Comparison of ENCODE assay signal across 26 cellular contexts in genomic region chr7:550881-551614, GRCh38. TPM values are rescaled to one million over a fixed set of nuclear protein-coding genes. Genes with fewer than 3 reads are reported as not detected.
A peak's percentile ranks its signal among the peaks of the same experiment; 100 is the strongest.
DNase-seq lines count a peak whose midpoint lies in the region; ATAC-seq, FAIRE-seq and TF ChIP-seq lines count a peak whose summit lies in the region.
"Had no signal": no experiment of that assay in that cellular context is flagged by ENCODE, and none has a peak within 500 bp of the region (broad histone marks: within the 10 kb centered on the region; RNA-seq: fewer than 3 reads in every experiment).

No MANE protein-coding gene starts in this region.

- H2BK12ac ChIP-seq in H1 (ENCODE audit: low read depth, low read length), result no peak overlapping the region

- H2BK5ac ChIP-seq in H1 (ENCODE audit: low read depth, low read length), result no peak overlapping the region

- no peak overlapping the region for H3K27ac Mint-ChIP-seq in stimulated activated memory B cell treated with anti-CD40 and anti-IgM and Interleukin-4, amounts not matched to agents 10 μg/mL and 1 μg/mL and 100 μg/mL, for 72 hours
- H3K27ac Mint-ChIP-seq: CD4-positive, alpha-beta T cell had no signal

- no peaks in the 10 kb centered on the region for H3K4me1 Mint-ChIP-seq in stimulated activated memory B cell treated with anti-CD40 and anti-IgM and Interleukin-4, amounts not matched to agents 10 μg/mL and 1 μg/mL and 100 μg/mL, for 72 hours
- H3K4me1 Mint-ChIP-seq: CD14-positive monocyte; CD8-positive, alpha-beta memory T cell had no signal

- ATAC-seq in right cardiac atrium (no peak), left ventricle myocardium superior (no peak)
- peak; percentile 57 for ATAC-seq in stimulated activated memory B cell treated with anti-CD40 and anti-IgM and Interleukin-4, amounts not matched to agents 10 μg/mL and 1 μg/mL and 100 μg/mL, for 72 hours
- ATAC-seq: A549 had no signal

- no peaks in the 10 kb centered on the region for H3K9me3 Mint-ChIP-seq in stimulated activated memory B cell treated with anti-CD40 and anti-IgM and Interleukin-4, amounts not matched to agents 10 μg/mL and 1 μg/mL and 100 μg/mL, for 72 hours
- H3K9me3 Mint-ChIP-seq: CD4-positive, alpha-beta T cell had no signal

- H3K79me1 ChIP-seq in H1 (ENCODE audit: low read depth, low read length), result no peaks in the 10 kb centered on the region

- DNase-seq in right cardiac atrium (peak in 2 of 3 donors; percentile 40 to 58), left ventricle myocardium superior (no peak), HTR-8/SVneo (ENCODE audit: insufficient read length, low spot score) (no peak), H1 (ENCODE audit: low read depth in 1 of 2, low spot score in 2 of 2) (no peak), SK-N-DZ (ENCODE audit: low spot score) (no peak), activated gamma-delta T cell treated with Interleukin-2 at 50 U/mL for 16 hours (no peak)
- DNase-seq: 8988T; ACHN; AML-193; BE2C; CD4-positive, alpha-beta T cell; CD8-positive, alpha-beta memory T cell; DMS 273 treated with DMSO at 0.1 percent for 48 hours; DMS79; EL; GDM1; GOT3; H7; HCEC 1CT had no signal

- H4K91ac ChIP-seq in H1 (replicated peaks; ENCODE audit: insufficient read length, low read length), result no peak overlapping the region

- no peak for TF ChIP-seq RAD21 in H1 (IDR thresholded peaks at IDR 0.05 in 1 of 2, conservative IDR thresholded peaks at IDR 0.05 in 1 of 2; ENCODE audit: low read depth in 2 of 2, low read length in 2 of 2)

- no peak overlapping the region for H3K56ac ChIP-seq in H1 (replicated peaks; ENCODE audit: insufficient read length, low read depth, low read length)

- H3K18ac ChIP-seq in H1 (ENCODE audit: extremely low read depth, low read length), result no peak overlapping the region

- no peak overlapping the region for H2AK5ac ChIP-seq in H1 (ENCODE audit: low read depth, low read length)

- no peak overlapping the region for H3K4me3 ChIP-seq in right cardiac atrium (ENCODE audit: low read length)
- H3K4me3 ChIP-seq in H1 (ENCODE audit: extremely low read depth in 1 of 4, insufficient read depth in 2 of 4, low read depth in 3 of 4, low read length in 4 of 4), result no peak overlapping the region
- H3K4me3 ChIP-seq: A549; BLaER1 treated with 17β-estradiol and CSF1 and Interleukin-3, amounts not matched to agents 10 nM and 100 nM had no signal

- POLR2A ChIA-PET in H1 (lab: Charles Lee; ENCODE audit: partially characterized antibody), result no interaction called here

- peak overlapping the region; percentile 51; the same call in 1 of the 2 replicates for H4K8ac ChIP-seq in H1 (ENCODE audit: extremely low read depth, insufficient read depth, low read length)

- no peak overlapping the region for H2BK20ac ChIP-seq in H1 (ENCODE audit: low read length)

- TF ChIP-seq EP300 in H1 (IDR thresholded peaks at IDR 0.05; ENCODE audit: borderline replicate concordance in 1 of 2, low read depth in 2 of 2, low read length in 2 of 2), result no peak

- H3K4me3 Mint-ChIP-seq in stimulated activated memory B cell treated with anti-CD40 and anti-IgM and Interleukin-4, amounts not matched to agents 10 μg/mL and 1 μg/mL and 100 μg/mL, for 72 hours, result no peak overlapping the region
- H3K4me3 Mint-ChIP-seq: CD14-positive monocyte; CD4-positive, alpha-beta T cell; CD8-positive, alpha-beta memory T cell had no signal

- no peak overlapping the region for H3K4ac ChIP-seq in H1 (replicated peaks; ENCODE audit: insufficient read length, low read depth, low read length)

- H3K9ac ChIP-seq in H1 (replicated peaks in 1 of 4; ENCODE audit: extremely low read depth in 1 of 4, low read depth in 3 of 4, low read length in 3 of 4), result no peak overlapping the region
- H3K9ac ChIP-seq: BLaER1 treated with 17β-estradiol and CSF1 and Interleukin-3, amounts not matched to agents 10 nM and 100 nM had no signal

- TF ChIP-seq POLR2A in H1 (IDR thresholded peaks at IDR 0.05; ENCODE audit: control extremely low read depth in 1 of 2, low read depth in 2 of 2, low read length in 2 of 2), result no peak

- FAIRE-seq in HTR-8/SVneo (lab: Jason Lieb, UNC), result peak; percentile 16
- no peak for FAIRE-seq in H1 (lab: Jason Lieb, UNC)
- FAIRE-seq: A549, D721Med, GM12891, GM18507 had no signal

- H4K5ac ChIP-seq in H1 (ENCODE audit: insufficient read length, low read depth, low read length), result no peak overlapping the region

- H3K23me2 ChIP-seq in H1 (ENCODE audit: low read depth, low read length), result no peaks in the 10 kb centered on the region

- H3K27me3 Mint-ChIP-seq in stimulated activated memory B cell treated with anti-CD40 and anti-IgM and Interleukin-4, amounts not matched to agents 10 μg/mL and 1 μg/mL and 100 μg/mL, for 72 hours, result no peaks in the 10 kb centered on the region
- H3K27me3 Mint-ChIP-seq: CD4-positive, alpha-beta T cell; CD8-positive, alpha-beta memory T cell had no signal

- no peak overlapping the region for H3K14ac ChIP-seq in H1 (ENCODE audit: insufficient read length)

- H3K27ac ChIP-seq in right cardiac atrium (ENCODE audit: low read length) (no peak overlapping the region), H1 (ENCODE audit: low read depth, low read length) (no peak overlapping the region)
- H3K27ac ChIP-seq: A549; BLaER1 treated with 17β-estradiol and CSF1 and Interleukin-3, amounts not matched to agents 10 nM and 100 nM had no signal

- H3K4me2 ChIP-seq in H1 (ENCODE audit: insufficient read depth in 1 of 2, low read depth in 2 of 2, low read length in 2 of 2), result no peak overlapping the region
- H3K4me2 ChIP-seq: A549; BLaER1 treated with 17β-estradiol and CSF1 and Interleukin-3, amounts not matched to agents 10 nM and 100 nM had no signal

- H3K23ac ChIP-seq in H1 (ENCODE audit: insufficient read length), result no peak overlapping the region

- peaks cover 19% of the 10 kb centered on the region for H3K36me3 Mint-ChIP-seq in stimulated activated memory B cell treated with anti-CD40 and anti-IgM and Interleukin-4, amounts not matched to agents 10 μg/mL and 1 μg/mL and 100 μg/mL, for 72 hours
- H3K36me3 Mint-ChIP-seq: CD14-positive monocyte had no signal

- CTCF ChIA-PET in H1 (lab: Charles Lee; ENCODE audit: partially characterized antibody), result interaction anchor here (0.6 kb wide), 1 partner anchor 205 kb away, joined by 3 read pairs; no protein-coding TSS in a partner anchor

- H3K27me3 ChIP-seq in right cardiac atrium (ENCODE audit: control insufficient read depth, insufficient read depth) (no peaks in the 10 kb centered on the region), H1 (replicated peaks in 1 of 4; ENCODE audit: control insufficient read depth in 3 of 4, extremely low read depth in 1 of 4, insufficient read depth in 3 of 4, low read length in 3 of 4) (no peaks in the 10 kb centered on the region)
- H3K27me3 ChIP-seq: BE2C; BLaER1 treated with 17β-estradiol and CSF1 and Interleukin-3, amounts not matched to agents 10 nM and 100 nM had no signal

- no peak overlapping the region for H2AFZ ChIP-seq in H1 (ENCODE audit: low read length)

- no peak for TF ChIP-seq CTCF in H1 (IDR thresholded peaks at IDR 0.05; ENCODE audit: control extremely low read depth in 1 of 3, insufficient read depth in 1 of 3, low read depth in 1 of 3, low read length in 3 of 3)

- H2BK15ac ChIP-seq in H1 (ENCODE audit: low read length), result no peak overlapping the region

- 96% methylated on average over 19 of the region's 19 CpGs for WGBS in right cardiac atrium
- 85% methylated on average over 5 of the region's 19 CpGs; no CpG with 5 or more reads in 1 of the 2 experiments for WGBS in H1 (ENCODE audit: extremely low coverage in 1 of 2, insufficient coverage in 1 of 2, insufficient read length in 1 of 2, insufficient replicate concordance in 2 of 2, low coverage in 1 of 2, low lambda C conversion rate in 2 of 2, missing lambda C conversion rate in 1 of 2), 2 experiments

- H4K20me1 ChIP-seq in H1 (replicated peaks in 1 of 2; ENCODE audit: control insufficient read depth in 1 of 2, insufficient read depth in 2 of 2, low read length in 2 of 2), result no peaks in the 10 kb centered on the region

- no peak overlapping the region for H2BK120ac ChIP-seq in H1 (replicated peaks; ENCODE audit: low read depth, low read length)

- H3K4me1 ChIP-seq in right cardiac atrium (ENCODE audit: control insufficient read depth, insufficient read depth, low read length), result no peaks in the 10 kb centered on the region
- H3K4me1 ChIP-seq in H1 (replicated peaks in 1 of 4; ENCODE audit: control insufficient read depth in 3 of 4, insufficient read depth in 4 of 4, low read length in 3 of 4), result no peaks in the 10 kb centered on the region
- H3K4me1 ChIP-seq: A549, BE2C had no signal

- no peaks in the 10 kb centered on the region for H3K9me3 ChIP-seq in right cardiac atrium (ENCODE audit: control insufficient read depth, low read length)
- H3K9me3 ChIP-seq in H1 (ENCODE audit: insufficient read depth in 2 of 2, low read depth in 1 of 2, low read length in 1 of 2), result no peaks in the 10 kb centered on the region
- H3K9me3 ChIP-seq: A549, BE2C had no signal

- peaks cover 0 to 8% (median 0%) of the 10 kb centered on the region in 4 experiments; a peak in 1 of 8 replicates for H3K36me3 ChIP-seq in H1 (ENCODE audit: control insufficient read depth in 2 of 4, insufficient read depth in 4 of 4, low read length in 3 of 4)
- H3K36me3 ChIP-seq: BE2C; BLaER1 treated with 17β-estradiol and CSF1 and Interleukin-3, amounts not matched to agents 10 nM and 100 nM had no signal

- H3K79me2 ChIP-seq in H1 (ENCODE audit: control insufficient read depth in 1 of 2, insufficient read depth in 2 of 2, low read length in 2 of 2), result no peaks in the 10 kb centered on the region

- intact Hi-C loops in right cardiac atrium (cut with DNase I), result loop anchor here in 1 of 4 donors (5.0 kb wide), 1 partner anchor 304 kb away; no protein-coding TSS in a partner anchor
- intact Hi-C loops in left ventricle myocardium superior (cut with micrococcal nuclease), result no loop called here

TF ChIP-seq in H1, 55 proteins besides CTCF, POLR2A, EP300 and RAD21 (continues in another document):
- TF ChIP-seq TBP (IDR thresholded peaks at IDR 0.05; ENCODE audit: low read depth, low read length) (no peak), SP1 (IDR thresholded peaks at IDR 0.05; ENCODE audit: low read depth, low read length) (no peak), BACH1 (IDR thresholded peaks at IDR 0.05; ENCODE audit: low read length) (no peak), TEAD4 (IDR thresholded peaks at IDR 0.05; ENCODE audit: low read depth, low read length) (no peak)

RNA-seq across cellular contexts. Expression of gene PDGFA, which starts 31.4 kb away (rescaled TPM):
- total RNA-seq in right cardiac atrium, result 10 to 100 TPM; 32.2 to 44.3 (median 38.4) TPM
- 18.3 TPM for polyA plus RNA-seq in right cardiac atrium
- 32.7 TPM for total RNA-seq in left ventricle myocardium superior
- total RNA-seq in H1 (2021; fragmentation: NEBNext Ultra II Directional; extraction: Animal tissue kit (Norgen Biotek cat#: 25700)), result 38.0 and 43.0 TPM in 2 replicates
- 21.1 and 22.3 TPM in 2 replicates for polyA plus RNA-seq in H1 (2011; rRNA removed)
- 18.1 TPM for polyA plus RNA-seq in H1 (2011; cell fraction: cytosol; rRNA removed)
- polyA plus RNA-seq in H1 (2011; cell fraction: nucleus; rRNA removed), result 42.6 TPM
- 42.0 to 59.5 TPM (median 51.8 TPM) in 4 replicates for polyA plus RNA-seq in H1 (2012, experiment 1 of 2)
- polyA plus RNA-seq in H1 (2012, experiment 2 of 2), result 33.3 TPM
- polyA plus RNA-seq in H1 (2013, experiment 1 of 2), result 34.8 TPM
- polyA plus RNA-seq in H1 (2013, experiment 2 of 2), result 38.8 TPM
- polyA minus RNA-seq in H1 (2011; rRNA and poly(A)+ RNA removed), result 46.5 and 53.1 TPM in 2 replicates
- polyA minus RNA-seq in H1 (2011; cell fraction: cytosol; rRNA and poly(A)+ RNA removed), result 78.2 TPM
- polyA minus RNA-seq in H1 (2011; cell fraction: nucleus; rRNA and poly(A)+ RNA removed), result 31.0 TPM
- not detected in 2 replicates for polyA plus RNA-seq in SK-N-DZ (2014; cell fraction: cytosol; rRNA removed)
- 0.67 TPM in 1 of 2 replicates, not detected in the other for polyA plus RNA-seq in SK-N-DZ (2014; cell fraction: nucleus; rRNA removed)

Comparison
In these comparisons a context has a peak if more than half of its experiments do, and no peak if none do; other contexts are left out.
1. DNase-seq: peak in right cardiac atrium (2 of 3); none in left ventricle myocardium superior (single experiment), HTR-8/SVneo (single experiment), H1 (0 of 2), SK-N-DZ (single experiment) and activated gamma-delta T cell treated with Interleukin-2 at 50 U/mL for 16 hours (single experiment).